In genomic region chr6:73471686-73472290, GRCh38 we compare ENCODE assay signal across 11 cellular contexts. TPM values are rescaled to one million over a fixed set of nuclear protein-coding genes. Genes with fewer than 3 reads are reported as not detected.
DNase-seq lines count a peak whose midpoint lies in the region; ATAC-seq and TF ChIP-seq lines count a peak whose summit lies in the region.
"Had no signal": no experiment of that assay in that cellular context is flagged by ENCODE, and none has a peak within 500 bp of the region (broad histone marks: within the 10 kb centered on the region; RNA-seq: fewer than 3 reads in every experiment).

No MANE protein-coding gene starts in this region.

- ATAC-seq in HG02798 (IDR thresholded peaks at IDR 0.05; ENCODE audit: poor library complexity, unreplicated experiment): peak; percentile 94
- peak; percentile 92 for ATAC-seq in stimulated activated memory B cell treated with anti-CD40 and anti-IgM and Interleukin-4, amounts not matched to agents 10 μg/mL and 1 μg/mL and 100 μg/mL, for 72 hours

- no peaks in the 10 kb centered on the region for H3K9me3 Mint-ChIP-seq in activated T-cell treated with anti-CD3 and anti-CD28 coated beads, Interleukin-2, amount 50 U/mL, for 24 hours
- no peaks in the 10 kb centered on the region for H3K9me3 Mint-ChIP-seq in stimulated activated memory B cell treated with anti-CD40 and anti-IgM and Interleukin-4, amounts not matched to agents 10 μg/mL and 1 μg/mL and 100 μg/mL, for 72 hours
- H3K9me3 Mint-ChIP-seq: brain had no signal

- TF ChIP-seq CTCF in uterus (IDR thresholded peaks at IDR 0.05): no peak

- peak overlapping the region; percentile 11 for H3K4me3 Mint-ChIP-seq in activated T-cell treated with anti-CD3 and anti-CD28 coated beads, Interleukin-2, amount 50 U/mL, for 24 hours
- peak overlapping the region; percentile 59 for H3K4me3 Mint-ChIP-seq in stimulated activated memory B cell treated with anti-CD40 and anti-IgM and Interleukin-4, amounts not matched to agents 10 μg/mL and 1 μg/mL and 100 μg/mL, for 72 hours
- H3K4me3 Mint-ChIP-seq: brain had no signal

- TF ChIP-seq POLR2A in uterus (IDR thresholded peaks at IDR 0.05): no peak

- H3K36me3 Mint-ChIP-seq in activated T-cell treated with anti-CD3 and anti-CD28 coated beads, Interleukin-2, amount 50 U/mL, for 24 hours (ENCODE audit: low read depth): peaks cover 86% of the 10 kb centered on the region
- peaks cover 34% of the 10 kb centered on the region for H3K36me3 Mint-ChIP-seq in stimulated activated memory B cell treated with anti-CD40 and anti-IgM and Interleukin-4, amounts not matched to agents 10 μg/mL and 1 μg/mL and 100 μg/mL, for 72 hours

- no peaks in the 10 kb centered on the region for H3K36me3 ChIP-seq in uterus

- no peak overlapping the region for H3K4me3 ChIP-seq in uterus
- H3K4me3 ChIP-seq: SJSA1, smooth muscle cell had no signal

- H3K4me1 ChIP-seq in uterus: no peaks in the 10 kb centered on the region
- H3K4me1 ChIP-seq: SJSA1 had no signal

- no peak for DNase-seq in activated T-cell treated with anti-CD3 and anti-CD28 coated beads, Interleukin-2, amount 50 U/mL, for 24 hours
- no peak for DNase-seq in activated T-cell treated with anti-CD3 and anti-CD28 coated beads, Interleukin-2, amount 50 U/mL, for 48 hours
- DNase-seq in NAMALWA (ENCODE audit: low spot score) (peak; percentile 70), ecto neural progenitor cell (ENCODE audit: low spot score) (no peak), uterus (no peak), NCI-H446 treated with DMSO at 0.1 percent for 48 hours (lab: John Stamatoyannopoulos, UW) (no peak)

- peak overlapping the region; percentile 87 for H3K27ac Mint-ChIP-seq in activated T-cell treated with anti-CD3 and anti-CD28 coated beads, Interleukin-2, amount 50 U/mL, for 24 hours
- H3K27ac Mint-ChIP-seq in stimulated activated memory B cell treated with anti-CD40 and anti-IgM and Interleukin-4, amounts not matched to agents 10 μg/mL and 1 μg/mL and 100 μg/mL, for 72 hours: peak overlapping the region; percentile 75
- H3K27ac Mint-ChIP-seq: brain had no signal

- peaks cover 16% of the 10 kb centered on the region for H3K4me1 Mint-ChIP-seq in activated T-cell treated with anti-CD3 and anti-CD28 coated beads, Interleukin-2, amount 50 U/mL, for 24 hours (ENCODE audit: low read depth)
- H3K4me1 Mint-ChIP-seq in stimulated activated memory B cell treated with anti-CD40 and anti-IgM and Interleukin-4, amounts not matched to agents 10 μg/mL and 1 μg/mL and 100 μg/mL, for 72 hours: peaks cover 31% of the 10 kb centered on the region
- H3K4me1 Mint-ChIP-seq: brain had no signal

- no peaks in the 10 kb centered on the region for H3K27me3 Mint-ChIP-seq in activated T-cell treated with anti-CD3 and anti-CD28 coated beads, Interleukin-2, amount 50 U/mL, for 24 hours
- H3K27me3 Mint-ChIP-seq in stimulated activated memory B cell treated with anti-CD40 and anti-IgM and Interleukin-4, amounts not matched to agents 10 μg/mL and 1 μg/mL and 100 μg/mL, for 72 hours: no peaks in the 10 kb centered on the region
- H3K27me3 Mint-ChIP-seq: brain had no signal

- intact Hi-C loops in uterus (cut with DNase I; ENCODE audit: low total_unique reads): no loop called here

- H3K9me3 ChIP-seq in uterus: no peaks in the 10 kb centered on the region
- H3K9me3 ChIP-seq: SJSA1 had no signal

- no peaks in the 10 kb centered on the region for H3K27me3 ChIP-seq in uterus
- H3K27me3 ChIP-seq: SJSA1 had no signal

- H3K27ac ChIP-seq in uterus: no peak overlapping the region
- H3K27ac ChIP-seq: SJSA1 had no signal

RNA-seq across cellular contexts. Expression of gene MTO1, which starts 10.3 kb away (rescaled TPM):
- total RNA-seq in uterus: 10 to 100 TPM; 13.3 to 38.3 (median 26.8) TPM

RNA-seq across cellular contexts. Expression of gene CGAS, which starts 19.7 kb away (rescaled TPM):
- 10 to 100 TPM in 1 of 4 donors, 1 to 10 TPM in 3; 1.0 to 10.9 (median 5.1) TPM for total RNA-seq in uterus

RNA-seq across cellular contexts. Expression of gene EEF1A1, which starts 49.0 kb away (rescaled TPM):
- over 10,000 TPM; 11,501 to 26,048 (median 13,655) TPM for total RNA-seq in uterus
